Comparison of ENCODE assay signal across 17 cellular contexts in the genomic region with DNA sequence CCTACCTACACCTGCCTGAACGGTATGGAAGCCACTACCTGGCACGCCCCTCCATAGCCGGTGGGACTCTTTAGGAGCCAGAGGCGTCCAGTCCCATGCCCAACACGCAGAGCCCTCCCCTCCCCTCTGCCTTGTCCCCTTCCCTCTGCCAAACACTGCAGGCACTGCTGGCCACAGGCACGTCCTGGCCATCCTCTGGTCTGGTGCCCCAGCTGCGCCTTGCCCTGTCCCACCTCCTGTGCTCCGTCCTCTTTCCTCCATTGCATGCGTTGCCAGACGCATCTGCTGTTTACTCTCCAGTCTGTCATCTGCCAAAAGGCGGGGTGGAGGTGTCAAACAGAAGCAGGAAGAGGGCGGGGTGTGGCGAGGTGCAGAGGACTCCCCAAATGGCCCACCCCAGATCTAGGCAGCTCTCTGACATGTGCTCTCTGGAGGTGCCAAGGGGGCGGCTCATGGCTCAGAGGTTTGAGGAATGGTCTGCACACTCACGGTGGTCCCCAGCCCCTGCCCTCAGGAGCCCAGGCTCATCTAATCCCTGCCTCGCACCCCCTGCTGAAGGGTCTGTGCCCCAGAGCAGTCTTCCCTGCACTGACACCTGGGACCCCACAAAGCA. TPM values are rescaled to one million over a fixed set of nuclear protein-coding genes. Genes with fewer than 3 reads are reported as not detected.
DNase-seq lines count a peak whose midpoint lies in the region; ATAC-seq and TF ChIP-seq lines count a peak whose summit lies in the region.
"Had no signal": no experiment of that assay in that cellular context is flagged by ENCODE, and none has a peak within 500 bp of the region (broad histone marks: within the 10 kb centered on the region; RNA-seq: fewer than 3 reads in every experiment).

No MANE protein-coding gene starts in this region.

- TF ChIP-seq CTCF in GM23338 (conservative IDR thresholded peaks at IDR 0.05; ENCODE audit: low read depth in 2 of 2) = no peak

- peak overlapping the region; percentile 63 for H3K27ac Mint-ChIP-seq in stimulated activated effector memory CD8-positive, alpha-beta T cell treated with anti-CD3 and anti-CD28 coated beads, Interleukin-12 subunit alpha, Interleukin-12 subunit beta, amount 100 ng/mL, for 72 hours
- no peak overlapping the region; the same call in 1 of the 2 replicates for H3K27ac Mint-ChIP-seq in GM23338

- H3F3A ChIP-seq in GM23338 (replicated peaks; ENCODE audit: low read depth) = no peaks in the 10 kb centered on the region

- ATAC-seq in left colon = peak; percentile 35
- ATAC-seq in stimulated activated effector memory CD8-positive, alpha-beta T cell treated with anti-CD3 and anti-CD28 coated beads, Interleukin-12 subunit alpha, Interleukin-12 subunit beta, amount 100 ng/mL, for 72 hours = peak; percentile 46
- no peak for ATAC-seq in GM23338
- ATAC-seq: SK-N-SH treated with all-trans-retinoic acid at 6 μM for 48 hours had no signal

- intact Hi-C loops in left colon (cut with DNase I, micrococcal nuclease) = no loop called here

- peaks cover 18% of the 10 kb centered on the region for H3K4me1 Mint-ChIP-seq in stimulated activated effector memory CD8-positive, alpha-beta T cell treated with anti-CD3 and anti-CD28 coated beads, Interleukin-12 subunit alpha, Interleukin-12 subunit beta, amount 100 ng/mL, for 72 hours
- H3K4me1 Mint-ChIP-seq in GM23338 = no peaks in the 10 kb centered on the region; the same call in 1 of the 3 replicates

- H3K4me3 ChIP-seq in GM23338 = no peak overlapping the region
- H3K4me3 ChIP-seq: thoracic aorta had no signal

- no peaks in the 10 kb centered on the region for H3K4me1 ChIP-seq in GM23338 (ENCODE audit: insufficient read depth)

- H2AFZ ChIP-seq in GM23338 = no peak overlapping the region

- H3K27me3 ChIP-seq in GM23338 (ENCODE audit: insufficient read depth) = no peaks in the 10 kb centered on the region

- no peak overlapping the region for H3K27ac ChIP-seq in GM23338 (ENCODE audit: low read depth)
- H3K27ac ChIP-seq: thoracic aorta had no signal

- DNase-seq in activated gamma-delta T cell treated with Interleukin-2 at 50 U/mL for 16 hours (peak; percentile 39), activated gamma-delta T cell (lab: John Stamatoyannopoulos, UW) (no peak), SHP77 treated with DMSO at 0.1 percent for 48 hours (lab: John Stamatoyannopoulos, UW) (peak; percentile 33), left colon (peak in 1 of 2 donors; percentile 19), NCI-H2171 treated with DMSO at 0.1 percent for 48 hours (lab: John Stamatoyannopoulos, UW) (no peak), AG08395 (ENCODE audit: low spot score) (no peak), GM23338 (ENCODE audit: low spot score) (no peak)
- no peak for DNase-seq in stimulated activated effector memory CD8-positive, alpha-beta T cell treated with anti-CD3 and anti-CD28 coated beads, Interleukin-12 subunit alpha, Interleukin-12 subunit beta, amount 100 ng/mL, for 72 hours (ENCODE audit: low spot score in 2 of 2)
- DNase-seq: activated CD4-positive, alpha-beta T cell treated with anti-CD3 and anti-CD28 coated beads, Interleukin-2, amount 50 U/mL, for 4 hours; amygdala; hippocampal formation; IMR-90; NCI-H1930; NCI-H774; stimulated activated CD4-positive, alpha-beta T cell treated with anti-CD3 and anti-CD28 coated beads, Interleukin-2, amount 100 ng/mL, for 48 hours had no signal

- H4K20me1 ChIP-seq in GM23338 (replicated peaks; ENCODE audit: insufficient read depth) = peaks cover 29% of the 10 kb centered on the region

- no peaks in the 10 kb centered on the region for H3K36me3 ChIP-seq in GM23338 (ENCODE audit: insufficient read depth)
- H3K36me3 ChIP-seq: thoracic aorta had no signal

- no peak overlapping the region for H3K4me2 ChIP-seq in GM23338

- no peaks in the 10 kb centered on the region for H3K36me3 Mint-ChIP-seq in stimulated activated effector memory CD8-positive, alpha-beta T cell treated with anti-CD3 and anti-CD28 coated beads, Interleukin-12 subunit alpha, Interleukin-12 subunit beta, amount 100 ng/mL, for 72 hours
- H3K36me3 Mint-ChIP-seq in GM23338 (ENCODE audit: low read depth) = peaks cover 29% of the 10 kb centered on the region

- peak overlapping the region; percentile 59 for H3K4me3 Mint-ChIP-seq in stimulated activated effector memory CD8-positive, alpha-beta T cell treated with anti-CD3 and anti-CD28 coated beads, Interleukin-12 subunit alpha, Interleukin-12 subunit beta, amount 100 ng/mL, for 72 hours
- H3K4me3 Mint-ChIP-seq in GM23338 = no peak overlapping the region

- no peaks in the 10 kb centered on the region for H3K9me2 ChIP-seq in GM23338 (ENCODE audit: insufficient read depth)

- H3K27me3 Mint-ChIP-seq in GM23338 (ENCODE audit: insufficient read depth, low read depth, poor library complexity) = peaks cover 10% of the 10 kb centered on the region

- peaks cover 4% of the 10 kb centered on the region for H3K9me3 Mint-ChIP-seq in stimulated activated effector memory CD8-positive, alpha-beta T cell treated with anti-CD3 and anti-CD28 coated beads, Interleukin-12 subunit alpha, Interleukin-12 subunit beta, amount 100 ng/mL, for 72 hours
- no peaks in the 10 kb centered on the region for H3K9me3 Mint-ChIP-seq in GM23338

- H3K79me2 ChIP-seq in GM23338 (replicated peaks; ENCODE audit: insufficient read depth) = peaks cover 51% of the 10 kb centered on the region

TF ChIP-seq in GM23338, 12 proteins besides CTCF, POLR2A, EP300 and RAD21 (continues in another document):
- TF ChIP-seq ZNF114 (CRISPR knock-in tag; IDR thresholded peaks at IDR 0.05) (no peak), ETS1 (IDR thresholded peaks at IDR 0.05) (no peak)
- TF ChIP-seq, protein P1, sequence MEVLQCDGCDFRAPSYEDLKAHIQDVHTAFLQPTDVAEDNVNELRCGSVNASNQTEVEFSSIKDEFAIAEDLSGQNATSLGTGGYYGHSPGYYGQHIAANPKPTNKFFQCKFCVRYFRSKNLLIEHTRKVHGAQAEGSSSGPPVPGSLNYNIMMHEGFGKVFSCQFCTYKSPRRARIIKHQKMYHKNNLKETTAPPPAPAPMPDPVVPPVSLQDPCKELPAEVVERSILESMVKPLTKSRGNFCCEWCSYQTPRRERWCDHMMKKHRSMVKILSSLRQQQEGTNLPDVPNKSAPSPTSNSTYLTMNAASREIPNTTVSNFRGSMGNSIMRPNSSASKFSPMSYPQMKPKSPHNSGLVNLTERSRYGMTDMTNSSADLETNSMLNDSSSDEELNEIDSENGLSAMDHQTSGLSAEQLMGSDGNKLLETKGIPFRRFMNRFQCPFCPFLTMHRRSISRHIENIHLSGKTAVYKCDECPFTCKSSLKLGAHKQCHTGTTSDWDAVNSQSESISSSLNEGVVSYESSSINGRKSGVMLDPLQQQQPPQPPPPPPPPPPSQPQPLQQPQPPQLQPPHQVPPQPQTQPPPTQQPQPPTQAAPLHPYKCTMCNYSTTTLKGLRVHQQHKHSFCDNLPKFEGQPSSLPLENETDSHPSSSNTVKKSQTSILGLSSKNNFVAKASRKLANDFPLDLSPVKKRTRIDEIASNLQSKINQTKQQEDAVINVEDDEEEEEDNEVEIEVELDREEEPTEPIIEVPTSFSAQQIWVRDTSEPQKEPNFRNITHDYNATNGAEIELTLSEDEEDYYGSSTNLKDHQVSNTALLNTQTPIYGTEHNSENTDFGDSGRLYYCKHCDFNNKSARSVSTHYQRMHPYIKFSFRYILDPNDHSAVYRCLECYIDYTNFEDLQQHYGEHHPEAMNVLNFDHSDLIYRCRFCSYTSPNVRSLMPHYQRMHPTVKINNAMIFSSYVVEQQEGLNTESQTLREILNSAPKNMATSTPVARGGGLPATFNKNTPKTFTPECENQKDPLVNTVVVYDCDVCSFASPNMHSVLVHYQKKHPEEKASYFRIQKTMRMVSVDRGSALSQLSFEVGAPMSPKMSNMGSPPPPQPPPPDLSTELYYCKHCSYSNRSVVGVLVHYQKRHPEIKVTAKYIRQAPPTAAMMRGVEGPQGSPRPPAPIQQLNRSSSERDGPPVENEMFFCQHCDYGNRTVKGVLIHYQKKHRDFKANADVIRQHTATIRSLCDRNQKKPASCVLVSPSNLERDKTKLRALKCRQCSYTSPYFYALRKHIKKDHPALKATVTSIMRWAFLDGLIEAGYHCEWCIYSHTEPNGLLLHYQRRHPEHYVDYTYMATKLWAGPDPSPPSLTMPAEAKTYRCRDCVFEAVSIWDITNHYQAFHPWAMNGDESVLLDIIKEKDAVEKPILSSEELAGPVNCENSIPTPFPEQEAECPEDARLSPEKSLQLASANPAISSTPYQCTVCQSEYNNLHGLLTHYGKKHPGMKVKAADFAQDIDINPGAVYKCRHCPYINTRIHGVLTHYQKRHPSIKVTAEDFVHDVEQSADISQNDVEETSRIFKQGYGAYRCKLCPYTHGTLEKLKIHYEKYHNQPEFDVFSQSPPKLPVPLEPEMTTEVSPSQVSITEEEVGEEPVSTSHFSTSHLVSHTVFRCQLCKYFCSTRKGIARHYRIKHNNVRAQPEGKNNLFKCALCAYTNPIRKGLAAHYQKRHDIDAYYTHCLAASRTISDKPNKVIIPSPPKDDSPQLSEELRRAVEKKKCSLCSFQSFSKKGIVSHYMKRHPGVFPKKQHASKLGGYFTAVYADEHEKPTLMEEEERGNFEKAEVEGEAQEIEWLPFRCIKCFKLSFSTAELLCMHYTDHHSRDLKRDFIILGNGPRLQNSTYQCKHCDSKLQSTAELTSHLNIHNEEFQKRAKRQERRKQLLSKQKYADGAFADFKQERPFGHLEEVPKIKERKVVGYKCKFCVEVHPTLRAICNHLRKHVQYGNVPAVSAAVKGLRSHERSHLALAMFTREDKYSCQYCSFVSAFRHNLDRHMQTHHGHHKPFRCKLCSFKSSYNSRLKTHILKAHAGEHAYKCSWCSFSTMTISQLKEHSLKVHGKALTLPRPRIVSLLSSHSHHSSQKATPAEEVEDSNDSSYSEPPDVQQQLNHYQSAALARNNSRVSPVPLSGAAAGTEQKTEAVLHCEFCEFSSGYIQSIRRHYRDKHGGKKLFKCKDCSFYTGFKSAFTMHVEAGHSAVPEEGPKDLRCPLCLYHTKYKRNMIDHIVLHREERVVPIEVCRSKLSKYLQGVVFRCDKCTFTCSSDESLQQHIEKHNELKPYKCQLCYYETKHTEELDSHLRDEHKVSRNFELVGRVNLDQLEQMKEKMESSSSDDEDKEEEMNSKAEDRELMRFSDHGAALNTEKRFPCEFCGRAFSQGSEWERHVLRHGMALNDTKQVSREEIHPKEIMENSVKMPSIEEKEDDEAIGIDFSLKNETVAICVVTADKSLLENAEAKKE (CRISPR knock-in tag; IDR thresholded peaks at IDR 0.05) = no peak

RNA-seq across cellular contexts. Expression of gene HS6ST1, which starts 45.1 kb away (rescaled TPM):
- total RNA-seq in left colon = 10 to 100 TPM; 20.5 to 40.4 TPM
- 76.4 and 106 TPM in 2 replicates for total RNA-seq in GM23338 (2014; rRNA removed; shearing (Covaris generic))
- polyA plus RNA-seq in GM23338 (2016; fragmentation: Nextera tagmentation; extraction: Ambion mirVana) = 21.1 and 22.5 TPM in 2 replicates

Comparison
In these comparisons a context has a peak if more than half of its experiments do, and no peak if none do; other contexts are left out.
1. DNase-seq: peak in activated gamma-delta T cell treated with Interleukin-2 at 50 U/mL for 16 hours (single experiment) and SHP77 treated with DMSO at 0.1 percent for 48 hours (single experiment); none in activated gamma-delta T cell (single experiment), stimulated activated effector memory CD8-positive, alpha-beta T cell treated with anti-CD3 and anti-CD28 coated beads, Interleukin-12 subunit alpha, Interleukin-12 subunit beta, amount 100 ng/mL, for 72 hours (0 of 2), NCI-H2171 treated with DMSO at 0.1 percent for 48 hours (single experiment), AG08395 (single experiment) and GM23338 (single experiment).